Comparison of ENCODE assay signal across 8 cellular contexts in the genomic region with DNA sequence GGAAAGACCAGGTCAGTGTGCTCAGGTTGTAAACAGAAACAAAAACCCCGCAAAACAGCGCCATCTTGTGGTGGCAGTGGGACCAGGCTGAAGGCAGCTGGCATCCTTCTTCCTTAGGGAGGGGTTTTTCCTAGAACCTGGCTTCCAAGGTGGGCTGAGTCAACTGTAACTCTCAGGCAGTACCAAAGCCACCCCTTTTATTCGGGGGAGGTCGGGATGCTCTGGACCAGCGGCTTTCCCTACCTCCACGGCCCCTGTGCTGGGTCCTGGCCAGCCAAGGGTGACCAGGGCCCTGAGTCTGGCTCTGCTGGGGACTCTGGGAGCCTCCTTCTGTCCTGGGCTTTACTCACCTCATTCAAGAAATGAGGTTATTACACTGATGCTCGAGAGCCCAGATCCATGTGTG.
DNase-seq lines count a peak whose midpoint lies in the region; ATAC-seq and TF ChIP-seq lines count a peak whose summit lies in the region.

No MANE protein-coding gene starts in this region.

- H3K79me2 ChIP-seq in osteoblast (ENCODE audit: insufficient read depth, low read length), result no peaks in the 10 kb centered on the region

- ATAC-seq in Panc1, result peak; percentile 88
- ATAC-seq in GM18519 (IDR thresholded peaks at IDR 0.05; ENCODE audit: low FRiP score, unreplicated experiment), result no peak

- intact Hi-C loops in Panc1 (cut with micrococcal nuclease; ENCODE audit: unreplicated experiment), result no loop called here
- intact Hi-C loops in tibial artery (cut with DNase I; ENCODE audit: low total_unique reads), result no loop called here

- peak; percentile 32 for DNase-seq in CMK (ENCODE audit: low read depth)
- DNase-seq in HT-29 (ENCODE audit: low spot score), result peak; percentile 97
- DNase-seq in Panc1 (ENCODE audit: low read depth, low spot score), result peak; percentile 46
- DNase-seq in activated T-cell treated with anti-CD3 and anti-CD28 coated beads, Interleukin-2, amount 50 U/mL, for 48 hours, result peak; percentile 76
- peak; percentile 65 for DNase-seq in fibroblast of pulmonary artery (ENCODE audit: low read depth)
- peak; percentile 95 for DNase-seq in osteoblast (ENCODE audit: insufficient read length, low spot score, missing footprints)
- DNase-seq in tibial artery, result no peak

- in situ Hi-C loops in Panc1 (cut with HindIII; ENCODE audit: low pct_unique_long_range_greater_than_20kb, low sequenced_read_pairs), result no loop called here

- TF ChIP-seq CTCF in Panc1 (IDR thresholded peaks at IDR 0.05) (peak; percentile 97), fibroblast of pulmonary artery (IDR thresholded peaks at IDR 0.05; ENCODE audit: low read length, missing control alignments) (peak; percentile 98), osteoblast (IDR thresholded peaks at IDR 0.05; ENCODE audit: extremely low read depth, low read depth, low read length) (peak; percentile 94), tibial artery (IDR thresholded peaks at IDR 0.05) (peak; percentile 62 to 80)

- H3K27me3 ChIP-seq in Panc1 (ENCODE audit: control insufficient read depth, insufficient read depth, low read length) (peaks cover 6% of the 10 kb centered on the region), osteoblast (ENCODE audit: insufficient read depth, low read length) (peaks cover 38% of the 10 kb centered on the region), tibial artery (peaks cover 0 to 35% of the 10 kb centered on the region in 2 donors)

- H3K4me1 ChIP-seq in Panc1 (ENCODE audit: control insufficient read depth, insufficient read depth, low read length) (0 out of 2 replicates have a peak, but pooled peaks cover 8% of the 10 kb centered on the region), osteoblast (ENCODE audit: insufficient read depth, low read length) (no peaks in the 10 kb centered on the region), tibial artery (peaks cover 0 to 12% (median 5%) of the 10 kb centered on the region in 4 donors)

- POLR2A ChIA-PET in Panc1 (lab: Charles Lee), result no interaction called here

- CTCF ChIA-PET in Panc1 (lab: Charles Lee), result interaction anchor here (0.6 to 0.8 kb wide), 4 partner anchors 8 to 180 kb away, joined by 3 read pairs; no protein-coding TSS in a partner anchor

- H3K4me2 ChIP-seq in osteoblast (ENCODE audit: insufficient read depth, low read length), result no peak overlapping the region

- no peak overlapping the region for H2AFZ ChIP-seq in osteoblast (ENCODE audit: low read length)

- H3K4me3 ChIP-seq in Panc1 (ENCODE audit: low read depth in 2 of 2, low read length in 2 of 2), result no peak overlapping the region
- H3K4me3 ChIP-seq in fibroblast of pulmonary artery (replicated peaks; ENCODE audit: low read depth, low read length), result no peak overlapping the region
- H3K4me3 ChIP-seq in osteoblast (ENCODE audit: insufficient read depth, low read length), result no peak overlapping the region
- H3K4me3 ChIP-seq in tibial artery, result no peak overlapping the region

- H3K9me3 ChIP-seq in Panc1 (ENCODE audit: control insufficient read depth, insufficient read depth, low read depth, low read length), result no peaks in the 10 kb centered on the region
- no peaks in the 10 kb centered on the region for H3K9me3 ChIP-seq in osteoblast (ENCODE audit: low read depth, low read length)
- H3K9me3 ChIP-seq in tibial artery, result no peaks in the 10 kb centered on the region

- H3K27ac ChIP-seq in Panc1 (ENCODE audit: low read length) (no peak overlapping the region), osteoblast (ENCODE audit: low read depth, low read length) (no peak overlapping the region), tibial artery (no peak overlapping the region)

- H3K36me3 ChIP-seq in Panc1 (ENCODE audit: control insufficient read depth, insufficient read depth, low read length) (no peaks in the 10 kb centered on the region), osteoblast (ENCODE audit: insufficient read depth, low read length) (no peaks in the 10 kb centered on the region), tibial artery (no peaks in the 10 kb centered on the region)

- BruUV-seq in Panc1 (replicated peaks; lab: Mats Ljungman, UMichigan), result no TSS peak

- H4K20me1 ChIP-seq in osteoblast (ENCODE audit: insufficient read depth, low read length), result no peaks in the 10 kb centered on the region

Comparison
In these comparisons a context has a peak if more than half of its experiments do, and no peak if none do; other contexts are left out.
1. DNase-seq: peak in CMK (single experiment), HT-29 (single experiment), Panc1 (single experiment), activated T-cell treated with anti-CD3 and anti-CD28 coated beads, Interleukin-2, amount 50 U/mL, for 48 hours (2 of 2), fibroblast of pulmonary artery (single experiment) and osteoblast (single experiment); none in tibial artery (0 of 2).
2. Peak in every context shown above with its lines, with median percentiles within 50 percentile points of each other: CTCF ChIP-seq.